Comparison of ENCODE assay signal across 8 cellular contexts in genomic region chr19:14941189-14941588, GRCh38. TPM values are rescaled to one million over a fixed set of nuclear protein-coding genes. Genes with fewer than 3 reads are reported as not detected.
"Had no signal": no experiment of that assay in that cellular context is flagged by ENCODE, and none has a peak within 500 bp of the region (broad histone marks: within the 10 kb centered on the region; RNA-seq: fewer than 3 reads in every experiment).

TSS of gene OR7C2 (plus strand) at chr19:14941489. CDS start at chr19:14941489, 0 bp downstream.

- H2AFZ ChIP-seq: GM23338 had no signal

- DNase-seq: H9, HCEC 1CT, IMR-90, KG1 had no signal

- H3K4me3 ChIP-seq: GM23338, K562 had no signal

- H3K4me2 ChIP-seq: GM23338 had no signal

- H3K4me1 Mint-ChIP-seq: GM23338, H9 had no signal

- ATAC-seq: GM23338, K562 had no signal

- H3K4me3 Mint-ChIP-seq: GM23338, H9 had no signal

- H3K27ac Mint-ChIP-seq: GM23338, H9 had no signal

RNA-seq across cellular contexts. Expression of gene OR7C2, which starts in this region (rescaled TPM):
- total RNA-seq: GM23338, H1, H9, HT-29, IMR-90, K562 had no signal
- polyA plus RNA-seq: GM23338, H1, IMR-90, K562 had no signal
